Comparison of ENCODE assay signal across 15 cellular contexts in the genomic region with DNA sequence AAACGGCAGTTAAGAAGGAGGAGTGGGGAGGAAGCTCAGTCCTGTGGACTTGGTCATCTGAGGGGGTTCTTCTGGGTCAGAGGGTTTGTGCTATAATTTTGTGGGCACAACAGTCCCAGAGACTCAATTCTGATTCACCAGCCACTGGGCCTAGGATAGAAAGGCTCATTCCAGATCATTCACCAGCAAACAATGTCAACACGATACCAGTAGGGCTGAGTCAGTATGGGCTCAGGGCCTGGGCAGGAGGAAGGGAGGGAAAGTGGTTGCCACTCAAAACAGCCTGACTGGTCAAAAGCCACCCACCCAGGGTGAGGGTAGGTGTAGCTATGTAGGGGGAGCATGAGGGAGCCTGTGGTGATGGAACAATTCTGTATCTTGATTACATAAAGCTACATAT.
DNase-seq lines count a peak whose midpoint lies in the region; ATAC-seq and TF ChIP-seq lines count a peak whose summit lies in the region.
"Had no signal": no experiment of that assay in that cellular context is flagged by ENCODE, and none has a peak within 500 bp of the region (broad histone marks: within the 10 kb centered on the region; RNA-seq: fewer than 3 reads in every experiment).

No MANE protein-coding gene starts in this region.

- H3K18ac ChIP-seq in neuronal stem cell (ENCODE audit: low read length): no peak overlapping the region

- H2AFZ ChIP-seq in PC-3 (ENCODE audit: low read length) (no peak overlapping the region), neuronal stem cell (ENCODE audit: low read length) (no peak overlapping the region)
- H2AFZ ChIP-seq: GM23338 had no signal

- no peak overlapping the region for H2BK12ac ChIP-seq in neuronal stem cell (ENCODE audit: low read length)

- no peaks in the 10 kb centered on the region for H3K79me1 ChIP-seq in neuronal stem cell (ENCODE audit: low read depth, low read length)

- H3K4me1 ChIP-seq in PC-3 (ENCODE audit: insufficient read depth, low read length) (peaks cover 48% of the 10 kb centered on the region), neuronal stem cell (ENCODE audit: control insufficient read depth in 2 of 2, insufficient read depth in 1 of 2, low read depth in 1 of 2, low read length in 2 of 2) (no peaks in the 10 kb centered on the region)

- no peak overlapping the region for H2AK5ac ChIP-seq in neuronal stem cell (ENCODE audit: low read depth, low read length)

- no peak overlapping the region for H3K23ac ChIP-seq in neuronal stem cell (ENCODE audit: low read depth, low read length, poor library complexity)

- no CpG with 5 or more reads among the region's 2 CpGs for WGBS in neuronal stem cell (ENCODE audit: extremely low coverage in 2 of 2, insufficient read length in 2 of 2, insufficient replicate concordance in 1 of 2), 2 donors

- H3K9me3 ChIP-seq in PC-3 (ENCODE audit: low read length) (no peaks in the 10 kb centered on the region), neuronal stem cell (replicated peaks in 1 of 2; ENCODE audit: control insufficient read depth in 2 of 2, insufficient read depth in 1 of 2, low read depth in 1 of 2, low read length in 2 of 2) (no peaks in the 10 kb centered on the region)

- peak; percentile 91 for DNase-seq in AG10803 (ENCODE audit: low read depth)
- DNase-seq in PC-3: peak; percentile 90
- peak; percentile 60 for DNase-seq in dedifferentiated amniotic fluid mesenchymal stem cell (ENCODE audit: extremely low spot score)
- no peak for DNase-seq in neuronal stem cell (ENCODE audit: low spot score)
- no peak for DNase-seq in naive thymus-derived CD8-positive, alpha-beta T cell
- no peak for DNase-seq in stimulated activated CD4-positive, alpha-beta T cell treated with anti-CD3 and anti-CD28 coated beads, Interleukin-4, amount 100 ng/mL, for 4 hours
- DNase-seq in H7: no peak
- DNase-seq: activated CD4-positive, CD25-positive, alpha-beta regulatory T cell treated with anti-CD3 and anti-CD28 coated beads, Interleukin-2, amount 50 U/mL, for 72 hours; Karpas-422; NCI-H2171 had no signal

- no peak overlapping the region for H2BK15ac ChIP-seq in neuronal stem cell (ENCODE audit: low read length)

- no peaks in the 10 kb centered on the region for H3K9me3 Mint-ChIP-seq in naive thymus-derived CD8-positive, alpha-beta T cell
- H3K9me3 Mint-ChIP-seq: activated T-helper 1 cell treated with anti-CD3 and anti-CD28 coated beads, Interleukin-12 subunit alpha, Interleukin-12 subunit beta, Interleukin-2, Interleukin-4 antibody, amounts not matched to agents 30 ng/mL and 10 ng/mL and 1 ng/mL, durations not matched to agents 14 hours and 24 hours and 36 hours; CD14-positive monocyte; GM23338 had no signal

- H3K36me3 ChIP-seq in PC-3 (ENCODE audit: low read depth, low read length) (no peaks in the 10 kb centered on the region), neuronal stem cell (replicated peaks in 1 of 2; ENCODE audit: control insufficient read depth in 2 of 2, insufficient read depth in 2 of 2, low read length in 2 of 2) (peaks cover 9 to 73% of the 10 kb centered on the region in 2 donors), H7 (replicated peaks; ENCODE audit: control insufficient read depth, insufficient read depth, low read length) (no peaks in the 10 kb centered on the region; the same call in none of the 2 replicates)

- H3F3A ChIP-seq in PC-3 (ENCODE audit: low read length, unreplicated experiment): no peaks in the 10 kb centered on the region

- TF ChIP-seq CTCF in AG10803 (conservative IDR thresholded peaks at IDR 0.05; ENCODE audit: low read length) (no peak), PC-3 (conservative IDR thresholded peaks at IDR 0.05; ENCODE audit: low read depth, low read length) (no peak)

- no peak overlapping the region for H3K4ac ChIP-seq in neuronal stem cell (ENCODE audit: low read length)

- H3K27me3 ChIP-seq in PC-3 (ENCODE audit: low read length) (no peaks in the 10 kb centered on the region), neuronal stem cell (ENCODE audit: control insufficient read depth in 3 of 3, insufficient read depth in 3 of 3, low read depth in 1 of 3, low read length in 3 of 3) (no peaks in the 10 kb centered on the region), H7 (ENCODE audit: control insufficient read depth, insufficient read depth, low read length) (no peaks in the 10 kb centered on the region)

- no TSS peak for BruUV-seq in PC-3 (replicated peaks; lab: Mats Ljungman, UMichigan)

- H3K27ac ChIP-seq in PC-3 (ENCODE audit: low read length) (peak overlapping the region; percentile 46), neuronal stem cell (replicated peaks; ENCODE audit: low read length) (no peak overlapping the region)

- no peak overlapping the region for H3K14ac ChIP-seq in neuronal stem cell (ENCODE audit: low read length)

- H3K27ac Mint-ChIP-seq in naive thymus-derived CD8-positive, alpha-beta T cell: no peak overlapping the region
- H3K27ac Mint-ChIP-seq: activated T-helper 1 cell treated with anti-CD3 and anti-CD28 coated beads, Interleukin-12 subunit alpha, Interleukin-12 subunit beta, Interleukin-2, Interleukin-4 antibody, amounts not matched to agents 30 ng/mL and 10 ng/mL and 1 ng/mL, durations not matched to agents 14 hours and 24 hours and 36 hours; GM23338 had no signal

- H4K8ac ChIP-seq in neuronal stem cell (ENCODE audit: low read depth, low read length): peak overlapping the region; percentile 74

- H3K4me3 ChIP-seq in AG10803 (ENCODE audit: low read length): no peak overlapping the region
- no peak overlapping the region for H3K4me3 ChIP-seq in PC-3 (ENCODE audit: low read length)
- H3K4me3 ChIP-seq in neuronal stem cell (ENCODE audit: low read length in 2 of 2): no peak overlapping the region
- no peak overlapping the region for H3K4me3 ChIP-seq in H7 (ENCODE audit: insufficient read depth, low read depth, low read length)
- H3K4me3 ChIP-seq: GM23338, lung had no signal

- no peak overlapping the region for H2BK5ac ChIP-seq in neuronal stem cell (ENCODE audit: low read length)

- H3K9ac ChIP-seq in PC-3 (ENCODE audit: low read length) (no peak overlapping the region), neuronal stem cell (ENCODE audit: low read depth, low read length, poor library complexity) (peak overlapping the region; percentile 34)

- H3K9me2 ChIP-seq in PC-3 (replicated peaks; ENCODE audit: low read length): no peaks in the 10 kb centered on the region

- H3K4me3 Mint-ChIP-seq in naive thymus-derived CD8-positive, alpha-beta T cell: no peak overlapping the region
- H3K4me3 Mint-ChIP-seq: activated T-helper 1 cell treated with anti-CD3 and anti-CD28 coated beads, Interleukin-12 subunit alpha, Interleukin-12 subunit beta, Interleukin-2, Interleukin-4 antibody, amounts not matched to agents 30 ng/mL and 10 ng/mL and 1 ng/mL, durations not matched to agents 14 hours and 24 hours and 36 hours; CD14-positive monocyte; GM23338 had no signal

- no peaks in the 10 kb centered on the region for H3K4me1 Mint-ChIP-seq in naive thymus-derived CD8-positive, alpha-beta T cell
- H3K4me1 Mint-ChIP-seq: GM23338 had no signal

- no peak overlapping the region for H2BK120ac ChIP-seq in neuronal stem cell (ENCODE audit: low read depth, low read length)

- POLR2A ChIA-PET in PC-3 (lab: Charles Lee; ENCODE audit: unreplicated experiment): no interaction called here
- POLR2A ChIA-PET in naive thymus-derived CD8-positive, alpha-beta T cell (lab: Charles Lee): no interaction called here

- CTCF ChIA-PET in PC-3 (lab: Charles Lee): interaction anchor here (1.0 kb wide), 1 partner anchor 25 kb away, joined by 3 read pairs; no protein-coding TSS in a partner anchor

- ATAC-seq in PC-3: peak; percentile 90
- no peak for ATAC-seq in HG03039 (IDR thresholded peaks at IDR 0.05; ENCODE audit: unreplicated experiment)
- ATAC-seq in naive thymus-derived CD8-positive, alpha-beta T cell: no peak
- ATAC-seq: GM23338 had no signal

- H3K27me3 Mint-ChIP-seq in naive thymus-derived CD8-positive, alpha-beta T cell: no peaks in the 10 kb centered on the region

- H3K4me2 ChIP-seq in PC-3 (ENCODE audit: low read length) (no peak overlapping the region), neuronal stem cell (ENCODE audit: insufficient read depth, low read length, poor library complexity, severe bottlenecking) (no peak overlapping the region)
- H3K4me2 ChIP-seq: GM23338 had no signal

- H4K91ac ChIP-seq in neuronal stem cell (ENCODE audit: low read depth, low read length, poor library complexity): no peak overlapping the region

- intact Hi-C loops in PC-3 (cut with micrococcal nuclease): no loop called here

- H3K79me2 ChIP-seq in PC-3 (ENCODE audit: low read length): no peaks in the 10 kb centered on the region

- H4K20me1 ChIP-seq in PC-3 (ENCODE audit: low read length): no peaks in the 10 kb centered on the region

- peaks cover 4 to 88% (median 40%) of the 10 kb centered on the region in 3 donors for H3K36me3 Mint-ChIP-seq in naive thymus-derived CD8-positive, alpha-beta T cell

Comparison
In these comparisons a context has a peak if more than half of its experiments do, and no peak if none do; other contexts are left out.
1. DNase-seq: peak in AG10803 (single experiment), PC-3 (single experiment) and dedifferentiated amniotic fluid mesenchymal stem cell (single experiment); none in neuronal stem cell (single experiment), naive thymus-derived CD8-positive, alpha-beta T cell (0 of 10), stimulated activated CD4-positive, alpha-beta T cell treated with anti-CD3 and anti-CD28 coated beads, Interleukin-4, amount 100 ng/mL, for 4 hours (0 of 2) and H7 (single experiment).